ENCODE assay signal across 8 cellular contexts in genomic region chr6:132495604-132496079, GRCh38. TPM values are rescaled to one million over a fixed set of nuclear protein-coding genes. Genes with fewer than 3 reads are reported as not detected.
DNase-seq lines count a peak whose midpoint lies in the region; ATAC-seq and TF ChIP-seq lines count a peak whose summit lies in the region.
"Had no signal": no experiment of that assay in that cellular context is flagged by ENCODE, and none has a peak within 500 bp of the region (broad histone marks: within the 10 kb centered on the region; RNA-seq: fewer than 3 reads in every experiment).

No MANE protein-coding gene starts in this region.

- H3K4me3 Mint-ChIP-seq in memory B cell (peak overlapping the region; percentile 48), MCF 10A (ENCODE audit: unreplicated experiment) (no peak overlapping the region)

- H3K36me3 Mint-ChIP-seq in memory B cell (peaks cover 38% of the 10 kb centered on the region), MCF 10A (ENCODE audit: insufficient read depth, unreplicated experiment) (peaks cover 18% of the 10 kb centered on the region)

- DNase-seq in memory B cell (ENCODE audit: low spot score in 2 of 2) (no peak), NCI-H2029 treated with DMSO at 0.1 percent for 48 hours (lab: John Stamatoyannopoulos, UW) (no peak), kidney tubule cell (ENCODE audit: low spot score) (no peak), MCF 10A (ENCODE audit: unreplicated experiment) (no peak)

- CTCF ChIA-PET in MCF 10A (lab: Yijun Ruan, JAX) = interaction anchor here (0.6 to 6.0 kb wide), 9 partner anchors 10 to 1063 kb away, joined by 3 to 48 read pairs (median 3); no protein-coding TSS in a partner anchor

- H3K27me3 Mint-ChIP-seq in memory B cell (no peaks in the 10 kb centered on the region), MCF 10A (ENCODE audit: insufficient read depth, unreplicated experiment) (no peaks in the 10 kb centered on the region)

- POLR2A ChIA-PET in MCF 10A (lab: Yijun Ruan, JAX) = interaction anchor here (1.4 kb wide), 1 partner anchor 15 kb away, joined by 3 read pairs; no protein-coding TSS in a partner anchor

- no peak for TF ChIP-seq CTCF in MCF 10A (IDR thresholded peaks at IDR 0.05; ENCODE audit: unreplicated experiment)

- peak; percentile 46 for ATAC-seq in GM18873 (IDR thresholded peaks at IDR 0.05; ENCODE audit: low FRiP score, unreplicated experiment)
- ATAC-seq in GM21528 (IDR thresholded peaks at IDR 0.05; ENCODE audit: low FRiP score, unreplicated experiment) = peak; percentile 50
- peak; percentile 36 for ATAC-seq in HG03342 (IDR thresholded peaks at IDR 0.05; ENCODE audit: unreplicated experiment)
- ATAC-seq in memory B cell (ENCODE audit: low read depth) = peak; percentile 64
- ATAC-seq: gastroesophageal sphincter had no signal

- H3K9me3 Mint-ChIP-seq in memory B cell (peaks cover 4% of the 10 kb centered on the region), MCF 10A (ENCODE audit: unreplicated experiment) (peaks cover 9% of the 10 kb centered on the region)

- H3K4me1 Mint-ChIP-seq in memory B cell (peaks cover 47% of the 10 kb centered on the region), MCF 10A (ENCODE audit: insufficient read depth, unreplicated experiment) (peaks cover 14% of the 10 kb centered on the region)

- intact Hi-C loops in MCF 10A (cut with micrococcal nuclease) = no loop called here

- H3K27ac Mint-ChIP-seq in memory B cell (peak overlapping the region; percentile 48), MCF 10A (ENCODE audit: low read depth, unreplicated experiment) (no peak overlapping the region)

- no TSS peak for BruUV-seq in MCF 10A (replicated peaks; lab: Mats Ljungman, UMichigan)

RNA-seq across cellular contexts. Expression of gene STX7, which starts 17.3 kb away (rescaled TPM):
- total RNA-seq in MCF 10A (2022) = 31.3 and 33.0 TPM in 2 replicates

RNA-seq across cellular contexts. Expression of gene TAAR9, which starts 42.4 kb away (rescaled TPM):
- not detected in 2 replicates for total RNA-seq in MCF 10A (2022)
- total RNA-seq: gastroesophageal sphincter had no signal

RNA-seq across cellular contexts. Expression of gene TAAR8, which starts 56.8 kb away (rescaled TPM):
- not detected in 2 replicates for total RNA-seq in MCF 10A (2022)
- total RNA-seq: gastroesophageal sphincter had no signal
